Comparison of ENCODE assay signal across 14 cellular contexts in the genomic region with DNA sequence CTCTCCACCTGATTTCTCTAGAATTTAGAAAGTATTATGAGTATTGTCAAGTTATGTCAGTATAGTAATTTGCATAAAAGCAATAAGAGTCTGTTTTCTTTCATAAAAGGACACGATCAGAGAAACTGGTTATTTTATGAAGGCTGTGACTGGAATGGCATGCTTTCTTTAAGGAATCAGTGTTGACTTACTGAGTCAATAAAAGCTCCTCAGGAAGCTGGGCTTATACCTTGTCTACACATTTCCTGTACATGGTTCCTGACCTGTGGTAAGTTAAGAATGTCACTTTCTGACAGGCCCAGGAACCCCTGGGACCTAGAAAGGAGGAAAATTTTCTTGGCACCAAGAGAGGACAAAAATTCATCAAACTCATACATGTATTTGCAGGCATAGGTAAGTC.
"Had no signal": no experiment of that assay in that cellular context is flagged by ENCODE, and none has a peak within 500 bp of the region (broad histone marks: within the 10 kb centered on the region; RNA-seq: fewer than 3 reads in every experiment).

No MANE protein-coding gene starts in this region.

- H3K27ac ChIP-seq: adrenal gland, gastrocnemius medialis, right atrium auricular region, thyroid gland had no signal

- H3K4me3 ChIP-seq: adrenal gland, gastrocnemius medialis, right atrium auricular region, thyroid gland had no signal

- H3K27me3 ChIP-seq: adrenal gland, gastrocnemius medialis, right atrium auricular region, thyroid gland had no signal

- H3K36me3 ChIP-seq: adrenal gland, gastrocnemius medialis, right atrium auricular region, thyroid gland had no signal

- H3K4me1 ChIP-seq: adrenal gland, gastrocnemius medialis, right atrium auricular region, thyroid gland had no signal

- H3K9me3 ChIP-seq: adrenal gland, gastrocnemius medialis, right atrium auricular region, thyroid gland had no signal

- DNase-seq: activated CD4-positive, alpha-beta T cell treated with anti-CD3 and anti-CD28 coated beads, Interleukin-2, amount 50 U/mL, for 4 hours; activated CD4-positive, CD25-positive, alpha-beta regulatory T cell treated with anti-CD3 and anti-CD28 coated beads, Interleukin-2, amount 50 U/mL, for 72 hours; activated gamma-delta T cell treated with Interleukin-2 at 50 U/mL for 16 hours; adrenal gland; endodermal cell; erythroblast; gastrocnemius medialis; head of caudate nucleus; kidney glomerular epithelial cell; naive B cell; stimulated activated CD4-positive, alpha-beta T cell treated with anti-CD3 and anti-CD28 coated beads, Interleukin-2, amount 100 ng/mL, for 24 hours; stimulated activated naive CD4-positive, alpha-beta T cell treated with Interleukin-2 at 50 U/mL for 16 hours; thyroid gland had no signal
